In the genomic region with DNA sequence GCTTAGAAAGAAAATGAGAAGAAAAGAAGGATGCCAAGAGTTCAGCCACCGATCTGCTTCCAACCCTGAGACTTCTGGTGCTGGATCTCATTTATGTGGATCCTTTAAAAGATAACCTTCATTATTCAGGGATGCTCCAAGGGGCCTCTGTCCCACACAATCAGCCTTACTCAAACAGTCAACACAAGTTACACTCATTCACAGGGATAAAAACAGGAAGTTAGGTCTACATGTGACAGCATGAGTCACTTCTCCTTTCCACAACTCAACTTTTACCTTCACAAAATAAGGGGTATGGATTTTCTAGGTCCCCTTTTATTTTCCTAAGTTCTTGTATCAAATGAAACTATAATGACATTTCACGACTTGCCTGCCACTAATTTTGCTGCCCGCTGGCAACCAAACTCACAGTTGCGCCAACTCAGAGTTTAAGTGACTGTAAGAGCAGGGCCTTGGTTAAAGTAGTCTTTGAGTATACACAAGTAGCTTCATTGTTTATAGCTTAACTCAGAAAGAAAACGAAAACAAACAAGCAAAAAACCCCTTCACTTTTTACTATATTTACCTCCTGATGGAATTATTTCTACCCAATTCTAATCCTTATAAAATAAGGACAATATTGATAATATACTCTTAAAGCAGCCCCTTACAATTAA, we compare ENCODE assay signal across 12 cellular contexts.
DNase-seq lines count a peak whose midpoint lies in the region; ATAC-seq, FAIRE-seq and TF ChIP-seq lines count a peak whose summit lies in the region.
"Had no signal": no experiment of that assay in that cellular context is flagged by ENCODE, and none has a peak within 500 bp of the region (broad histone marks: within the 10 kb centered on the region; RNA-seq: fewer than 3 reads in every experiment).

No MANE protein-coding gene starts in this region.

- TF ChIP-seq CTCF in PC-3 (conservative IDR thresholded peaks at IDR 0.05; ENCODE audit: low read depth, low read length) (no peak), endothelial cell (IDR thresholded peaks at IDR 0.05; ENCODE audit: unreplicated experiment) (no peak), neural progenitor cell (IDR thresholded peaks at IDR 0.05) (no peak)

- no peaks in the 10 kb centered on the region for H3K9me3 ChIP-seq in PC-3 (ENCODE audit: low read length)
- H3K9me3 ChIP-seq in neural progenitor cell (ENCODE audit: low read depth): no peaks in the 10 kb centered on the region
- H3K9me3 ChIP-seq: BE2C had no signal

- H3K27me3 ChIP-seq in PC-3 (ENCODE audit: low read length) (no peaks in the 10 kb centered on the region), neural progenitor cell (no peaks in the 10 kb centered on the region)
- H3K27me3 ChIP-seq: BE2C had no signal

- DNase-seq in activated naive CD4-positive, alpha-beta T cell treated with anti-CD3 and anti-CD28 coated beads, Interleukin-2, amount 10 ng/mL, durations not matched to agents 7 days and 5 days: no peak
- DNase-seq in activated naive CD4-positive, alpha-beta T cell treated with anti-CD3 and anti-CD28 coated beads, Interleukin-2, amount 50 U/mL, for 16 hours: no peak
- DNase-seq in PC-3 (peak; percentile 51), endothelial cell (ENCODE audit: low spot score) (no peak), urothelium cell line (ENCODE audit: low spot score) (peak; percentile 16), inferior parietal cortex (ENCODE audit: extremely low spot score) (no peak), NCI-H1105 treated with DMSO at 0.1 percent for 48 hours (lab: John Stamatoyannopoulos, UW) (no peak), neural progenitor cell (ENCODE audit: low spot score) (no peak)
- DNase-seq: BE2C; right cardiac atrium; stimulated activated CD8-positive, alpha-beta memory T cell treated with anti-CD3 and anti-CD28 coated beads, Interleukin-4, amount 100 ng/mL, for 48 hours had no signal

- H3K9me2 ChIP-seq in PC-3 (replicated peaks; ENCODE audit: low read length): no peaks in the 10 kb centered on the region

- H4K20me1 ChIP-seq in PC-3 (ENCODE audit: low read length): no peaks in the 10 kb centered on the region
- no peaks in the 10 kb centered on the region for H4K20me1 ChIP-seq in neural progenitor cell (ENCODE audit: low read depth)

- peak; percentile 72 for ATAC-seq in PC-3
- ATAC-seq: right cardiac atrium had no signal

- no TSS peak for BruUV-seq in PC-3 (replicated peaks; lab: Mats Ljungman, UMichigan)

- H3K36me3 Mint-ChIP-seq in activated naive CD4-positive, alpha-beta T cell treated with anti-CD3 and anti-CD28 coated beads, Interleukin-2, amount 10 ng/mL, durations not matched to agents 7 days and 5 days: peaks cover 9% of the 10 kb centered on the region
- H3K36me3 Mint-ChIP-seq in endothelial cell (ENCODE audit: low read depth, unreplicated experiment): no peaks in the 10 kb centered on the region
- H3K36me3 Mint-ChIP-seq in neural progenitor cell: no peaks in the 10 kb centered on the region

- intact Hi-C loops in PC-3 (cut with micrococcal nuclease): no loop called here

- H3K27me3 Mint-ChIP-seq in activated naive CD4-positive, alpha-beta T cell treated with anti-CD3 and anti-CD28 coated beads, Interleukin-2, amount 10 ng/mL, durations not matched to agents 7 days and 5 days: no peaks in the 10 kb centered on the region
- no peaks in the 10 kb centered on the region for H3K27me3 Mint-ChIP-seq in endothelial cell (ENCODE audit: unreplicated experiment)
- H3K27me3 Mint-ChIP-seq in neural progenitor cell (ENCODE audit: insufficient read depth, low read depth): no peaks in the 10 kb centered on the region

- H3K4me1 Mint-ChIP-seq in activated naive CD4-positive, alpha-beta T cell treated with anti-CD3 and anti-CD28 coated beads, Interleukin-2, amount 10 ng/mL, durations not matched to agents 7 days and 5 days: peaks cover 28% of the 10 kb centered on the region
- H3K4me1 Mint-ChIP-seq in endothelial cell (ENCODE audit: unreplicated experiment): peaks cover 23% of the 10 kb centered on the region
- peaks cover 3% of the 10 kb centered on the region for H3K4me1 Mint-ChIP-seq in neural progenitor cell

- H3K9ac ChIP-seq in PC-3 (ENCODE audit: low read length) (no peak overlapping the region), neural progenitor cell (no peak overlapping the region)

- POLR2A ChIA-PET in PC-3 (lab: Charles Lee; ENCODE audit: unreplicated experiment): no interaction called here

- no peak overlapping the region for H3K4me2 ChIP-seq in PC-3 (ENCODE audit: low read length)
- no peak overlapping the region for H3K4me2 ChIP-seq in neural progenitor cell

- CTCF ChIA-PET in activated naive CD4-positive, alpha-beta T cell treated with anti-CD3 and anti-CD28 coated beads, Interleukin-2, amount 10 ng/mL, durations not matched to agents 7 days and 5 days (lab: Charles Lee): no interaction called here
- CTCF ChIA-PET in PC-3 (lab: Charles Lee): no interaction called here

- no peaks in the 10 kb centered on the region for H3K79me2 ChIP-seq in PC-3 (ENCODE audit: low read length)
- H3K79me2 ChIP-seq in neural progenitor cell (ENCODE audit: low read depth): no peaks in the 10 kb centered on the region

- H2AFZ ChIP-seq in PC-3 (ENCODE audit: low read length): no peak overlapping the region
- no peak overlapping the region for H2AFZ ChIP-seq in neural progenitor cell (replicated peaks)

- FAIRE-seq in urothelium cell line (lab: Jason Lieb, UNC): no peak
- FAIRE-seq: H1 had no signal

- H3K4me1 ChIP-seq in PC-3 (ENCODE audit: insufficient read depth, low read length) (peaks cover 36% of the 10 kb centered on the region), neural progenitor cell (peaks cover 12% of the 10 kb centered on the region)
- H3K4me1 ChIP-seq: BE2C had no signal

- H3F3A ChIP-seq in PC-3 (ENCODE audit: low read length, unreplicated experiment): no peaks in the 10 kb centered on the region
- H3F3A ChIP-seq in neural progenitor cell (ENCODE audit: low read depth): no peaks in the 10 kb centered on the region

- H3K36me3 ChIP-seq in PC-3 (ENCODE audit: low read depth, low read length) (no peaks in the 10 kb centered on the region), neural progenitor cell (no peaks in the 10 kb centered on the region)
- H3K36me3 ChIP-seq: BE2C had no signal

- H3K27ac Mint-ChIP-seq in activated naive CD4-positive, alpha-beta T cell treated with anti-CD3 and anti-CD28 coated beads, Interleukin-2, amount 10 ng/mL, durations not matched to agents 7 days and 5 days: peak overlapping the region; percentile 42
- H3K27ac Mint-ChIP-seq in endothelial cell (ENCODE audit: unreplicated experiment): peak overlapping the region; percentile 39
- no peak overlapping the region for H3K27ac Mint-ChIP-seq in neural progenitor cell

- H3K4me3 Mint-ChIP-seq in activated naive CD4-positive, alpha-beta T cell treated with anti-CD3 and anti-CD28 coated beads, Interleukin-2, amount 10 ng/mL, durations not matched to agents 7 days and 5 days: no peak overlapping the region
- H3K4me3 Mint-ChIP-seq in endothelial cell (ENCODE audit: unreplicated experiment) (no peak overlapping the region), neural progenitor cell (no peak overlapping the region)

- H3K27ac ChIP-seq in PC-3 (ENCODE audit: low read length) (0 out of 2 replicates have a peak overlapping the region, but pooled peaks have one; percentile 18), neural progenitor cell (no peak overlapping the region)

- H3K4me3 ChIP-seq in PC-3 (ENCODE audit: low read length) (no peak overlapping the region), neural progenitor cell (no peak overlapping the region)

- peaks cover 7% of the 10 kb centered on the region for H3K9me3 Mint-ChIP-seq in activated naive CD4-positive, alpha-beta T cell treated with anti-CD3 and anti-CD28 coated beads, Interleukin-2, amount 10 ng/mL, durations not matched to agents 7 days and 5 days
- H3K9me3 Mint-ChIP-seq in endothelial cell (ENCODE audit: unreplicated experiment): no peaks in the 10 kb centered on the region
- peaks cover 2% of the 10 kb centered on the region for H3K9me3 Mint-ChIP-seq in neural progenitor cell

Comparison
In these comparisons a context has a peak if more than half of its experiments do, and no peak if none do; other contexts are left out.
1. DNase-seq: peak in PC-3 (single experiment) and urothelium cell line (single experiment); none in activated naive CD4-positive, alpha-beta T cell treated with anti-CD3 and anti-CD28 coated beads, Interleukin-2, amount 10 ng/mL, durations not matched to agents 7 days and 5 days (single experiment), activated naive CD4-positive, alpha-beta T cell treated with anti-CD3 and anti-CD28 coated beads, Interleukin-2, amount 50 U/mL, for 16 hours (single experiment), endothelial cell (single experiment), inferior parietal cortex (single experiment), NCI-H1105 treated with DMSO at 0.1 percent for 48 hours (single experiment) and neural progenitor cell (single experiment).